Comparison of ENCODE assay signal across 1 cellular context in genomic region chr11:63592975-63593395, GRCh38.
A peak's percentile ranks its signal among the peaks of the same experiment; 100 is the strongest.
TF ChIP-seq lines count a peak whose summit lies in the region.

No MANE protein-coding gene starts in this region.

TF ChIP-seq in HepG2, 621 proteins besides CTCF, POLR2A, EP300 and RAD21 (continued from another document and continues in another):
- TF ChIP-seq ZNF574 (CRISPR knock-in tag; IDR thresholded peaks at IDR 0.05) (peak; percentile 11; the same call in 1 of the 2 replicates), NBN (conservative IDR thresholded peaks at IDR 0.05) (no peak), RFXANK (CRISPR knock-in tag; IDR thresholded peaks at IDR 0.05) (no peak), SMAD1 (CRISPR knock-in tag; IDR thresholded peaks at IDR 0.05; ENCODE audit: borderline replicate concordance, low read depth) (no peak), MBNL3 (CRISPR knock-in tag; conservative IDR thresholded peaks at IDR 0.05) (no peak), ZNF331 (CRISPR knock-in tag; IDR thresholded peaks at IDR 0.05) (peak; percentile 37; the same call in 1 of the 2 replicates), HOXA9 (CRISPR knock-in tag; IDR thresholded peaks at IDR 0.05; ENCODE audit: borderline replicate concordance) (no peak), ZBTB14 (CRISPR knock-in tag; IDR thresholded peaks at IDR 0.05) (no peak), SOX6 (IDR thresholded peaks at IDR 0.05) (no peak), SOX6 (CRISPR knock-in tag; IDR thresholded peaks at IDR 0.05) (peak; percentile 6; the same call in 1 of the 2 replicates), STAG1 (CRISPR knock-in tag; IDR thresholded peaks at IDR 0.05) (peak; percentile 90), AKNA (CRISPR knock-in tag; IDR thresholded peaks at IDR 0.05; ENCODE audit: borderline replicate concordance) (no peak), ZNF562 (CRISPR knock-in tag; IDR thresholded peaks at IDR 0.05; ENCODE audit: borderline replicate concordance) (no peak), ZBTB38 (CRISPR knock-in tag; IDR thresholded peaks at IDR 0.05) (no peak), ZC3H13 (CRISPR knock-in tag; IDR thresholded peaks at IDR 0.05) (no peak), ZNF543 (CRISPR knock-in tag; IDR thresholded peaks at IDR 0.05) (no peak), SMC3 (IDR thresholded peaks at IDR 0.05; ENCODE audit: low read length) (peak; percentile 96), ZNF549 (CRISPR knock-in tag; IDR thresholded peaks at IDR 0.05) (no peak), ZFP62 (CRISPR knock-in tag; IDR thresholded peaks at IDR 0.05) (no peak), NFKBIZ (CRISPR knock-in tag; IDR thresholded peaks at IDR 0.05) (no peak), ZNF766 (CRISPR knock-in tag; IDR thresholded peaks at IDR 0.05; ENCODE audit: borderline replicate concordance) (no peak), ZXDC (CRISPR knock-in tag; IDR thresholded peaks at IDR 0.05) (no peak), GLI4 (CRISPR knock-in tag; IDR thresholded peaks at IDR 0.05; ENCODE audit: borderline replicate concordance) (no peak), NFKB2 (CRISPR knock-in tag; IDR thresholded peaks at IDR 0.05; ENCODE audit: borderline replicate concordance) (0 out of 2 replicates have a peak, but pooled peaks have one; percentile 31), SRF (IDR thresholded peaks at IDR 0.05; ENCODE audit: low read depth, low read length) (no peak), KLF6 (CRISPR knock-in tag; IDR thresholded peaks at IDR 0.05) (no peak), ZNF101 (CRISPR knock-in tag; IDR thresholded peaks at IDR 0.05; ENCODE audit: borderline replicate concordance, low read depth) (no peak), ETS1 (CRISPR knock-in tag; IDR thresholded peaks at IDR 0.05) (no peak), TSC22D2 (CRISPR knock-in tag; IDR thresholded peaks at IDR 0.05; ENCODE audit: borderline replicate concordance) (no peak), ZNF703 (CRISPR knock-in tag; IDR thresholded peaks at IDR 0.05; ENCODE audit: borderline replicate concordance) (no peak), ZNF232 (CRISPR knock-in tag; IDR thresholded peaks at IDR 0.05; ENCODE audit: borderline replicate concordance) (no peak), TP53 (CRISPR knock-in tag; conservative IDR thresholded peaks at IDR 0.05) (no peak), GRHL1 (CRISPR knock-in tag; conservative IDR thresholded peaks at IDR 0.05) (no peak), THRA (CRISPR knock-in tag; IDR thresholded peaks at IDR 0.05; ENCODE audit: borderline replicate concordance) (no peak), ZNF383 (CRISPR knock-in tag; IDR thresholded peaks at IDR 0.05; ENCODE audit: borderline replicate concordance) (no peak), NFRKB (IDR thresholded peaks at IDR 0.05) (no peak), ZKSCAN1 (IDR thresholded peaks at IDR 0.05; ENCODE audit: low read length) (peak; percentile 88), MIER2 (CRISPR knock-in tag; IDR thresholded peaks at IDR 0.05) (peak; percentile 53), MXD1 (CRISPR knock-in tag; IDR thresholded peaks at IDR 0.05) (no peak), ARID4A (CRISPR knock-in tag; IDR thresholded peaks at IDR 0.05; ENCODE audit: borderline replicate concordance) (no peak), NCOA2 (CRISPR knock-in tag; IDR thresholded peaks at IDR 0.05) (no peak), PLRG1 (conservative IDR thresholded peaks at IDR 0.05) (no peak), NR1H2 (CRISPR knock-in tag; IDR thresholded peaks at IDR 0.05; ENCODE audit: borderline replicate concordance, low read depth) (no peak)
